ENCODE assay signal across 8 cellular contexts in genomic region chr2:11465110-11465484, GRCh38. TPM values are rescaled to one million over a fixed set of nuclear protein-coding genes. Genes with fewer than 3 reads are reported as not detected.
DNase-seq lines count a peak whose midpoint lies in the region; ATAC-seq and TF ChIP-seq lines count a peak whose summit lies in the region.

No MANE protein-coding gene starts in this region.

- DNase-seq in left ventricle myocardium inferior (no peak), Right ventricle myocardium inferior (ENCODE audit: missing footprints) (no peak), breast epithelium (ENCODE audit: low spot score in 2 of 2) (no peak), vagina (ENCODE audit: extremely low spot score in 2 of 2) (no peak), middle frontal gyrus (ENCODE audit: extremely low spot score, low spot score) (no peak)

- peaks cover 67% of the 10 kb centered on the region for H3K4me1 ChIP-seq in left ventricle myocardium inferior
- no peaks in the 10 kb centered on the region for H3K4me1 ChIP-seq in breast epithelium
- peaks cover 22% of the 10 kb centered on the region for H3K4me1 ChIP-seq in mononuclear cell (ENCODE audit: insufficient read depth, low read length)
- peaks cover 46% of the 10 kb centered on the region for H3K4me1 ChIP-seq in vagina

- no peak for TF ChIP-seq POLR2A in breast epithelium (IDR thresholded peaks at IDR 0.05)
- TF ChIP-seq POLR2A in vagina (IDR thresholded peaks at IDR 0.05), result no peak

- H3K4me3 ChIP-seq in left ventricle myocardium inferior (peak overlapping the region; percentile 78), breast epithelium (peak overlapping the region; percentile 51 to 78 (median 71)), mononuclear cell (ENCODE audit: low read length) (peak overlapping the region; percentile 92), vagina (peak overlapping the region; percentile 71 to 80)

- H3K9me3 ChIP-seq in left ventricle myocardium inferior (replicated peaks), result no peaks in the 10 kb centered on the region
- no peaks in the 10 kb centered on the region for H3K9me3 ChIP-seq in breast epithelium
- H3K9me3 ChIP-seq in mononuclear cell (ENCODE audit: low read depth, low read length), result no peaks in the 10 kb centered on the region
- no peaks in the 10 kb centered on the region for H3K9me3 ChIP-seq in vagina

- H3K27ac ChIP-seq in left ventricle myocardium inferior (replicated peaks), result peak overlapping the region; percentile 89
- H3K27ac ChIP-seq in breast epithelium, result peak overlapping the region; percentile 92 to 93
- H3K27ac ChIP-seq in vagina, result peak overlapping the region; percentile 91

- H3K27me3 ChIP-seq in left ventricle myocardium inferior (ENCODE audit: low read depth) (no peaks in the 10 kb centered on the region), breast epithelium (no peaks in the 10 kb centered on the region), mononuclear cell (ENCODE audit: insufficient read depth, low read length) (no peaks in the 10 kb centered on the region), vagina (no peaks in the 10 kb centered on the region)

- ATAC-seq in Right ventricle myocardium inferior (no peak), HG02588 (IDR thresholded peaks at IDR 0.05; ENCODE audit: unreplicated experiment) (no peak), HG03025 (IDR thresholded peaks at IDR 0.05; ENCODE audit: low FRiP score, unreplicated experiment) (no peak)

- intact Hi-C loops in left ventricle myocardium inferior (cut with micrococcal nuclease), result no loop called here
- intact Hi-C loops in Right ventricle myocardium inferior (cut with DNase I), result no loop called here
- intact Hi-C loops in breast epithelium (cut with DNase I; ENCODE audit: low total_unique reads), result no loop called here
- intact Hi-C loops in vagina (cut with DNase I), result no loop called here

- TF ChIP-seq CTCF in left ventricle myocardium inferior (IDR thresholded peaks at IDR 0.05; ENCODE audit: borderline replicate concordance) (no peak), breast epithelium (IDR thresholded peaks at IDR 0.05) (no peak), vagina (IDR thresholded peaks at IDR 0.05) (no peak)

- peaks cover 4% of the 10 kb centered on the region for H3K36me3 ChIP-seq in left ventricle myocardium inferior
- H3K36me3 ChIP-seq in breast epithelium, result no peaks in the 10 kb centered on the region
- H3K36me3 ChIP-seq in vagina, result no peaks in the 10 kb centered on the region

RNA-seq across cellular contexts. Expression of gene E2F6, which starts 0.9 kb away (rescaled TPM):
- total RNA-seq in left ventricle myocardium inferior, result 12.8 TPM
- total RNA-seq in Right ventricle myocardium inferior, result 12.5 TPM
- 10 to 100 TPM; 21.1 to 25.0 (median 23.3) TPM for total RNA-seq in breast epithelium
- total RNA-seq in mononuclear cell, result 5.8 TPM
- total RNA-seq in vagina, result 9.1 TPM
